Comparison of ENCODE assay signal across 22 cellular contexts in genomic region chr1:52668711-52669110, GRCh38. TPM values are rescaled to one million over a fixed set of nuclear protein-coding genes. Genes with fewer than 3 reads are reported as not detected.
DNase-seq lines count a peak whose midpoint lies in the region; ATAC-seq and TF ChIP-seq lines count a peak whose summit lies in the region.
"Had no signal": no experiment of that assay in that cellular context is flagged by ENCODE, and none has a peak within 500 bp of the region (broad histone marks: within the 10 kb centered on the region; RNA-seq: fewer than 3 reads in every experiment).

No MANE protein-coding gene starts in this region.

- CTCF ChIA-PET in RWPE1 (lab: Yijun Ruan, JAX), result interaction anchor here (1.7 kb wide), 1 partner anchor 17 kb away, joined by 4 read pairs; no protein-coding TSS in a partner anchor

- H3K4me1 Mint-ChIP-seq in T-helper 17 cell, result peaks cover 2% of the 10 kb centered on the region

- TF ChIP-seq CTCF in RWPE1 (conservative IDR thresholded peaks at IDR 0.05; ENCODE audit: low read depth) (no peak), fibroblast of the aortic adventitia (IDR thresholded peaks at IDR 0.05; ENCODE audit: insufficient read depth, low read length) (no peak)

- POLR2A ChIA-PET in RWPE1 (lab: Yijun Ruan, JAX; ENCODE audit: low non-redundant PET), result interaction anchor here (0.7 kb wide), 1 partner anchor 41 kb away, joined by 3 read pairs; no protein-coding TSS in a partner anchor

- no peaks in the 10 kb centered on the region for H3K9me3 ChIP-seq in skeletal muscle satellite cell (replicated peaks; ENCODE audit: low read length)
- no peaks in the 10 kb centered on the region for H3K9me3 ChIP-seq in T-helper 17 cell (ENCODE audit: control insufficient read depth, low read length, poor library complexity, severe bottlenecking)
- H3K9me3 ChIP-seq: esophagus squamous epithelium, thyroid gland had no signal

- H3K27ac ChIP-seq in RWPE1, result peak overlapping the region; percentile 72
- H3K27ac ChIP-seq: esophagus squamous epithelium, thyroid gland had no signal

- no peak for ATAC-seq in T-helper 17 cell
- ATAC-seq in HG02610 (IDR thresholded peaks at IDR 0.05; ENCODE audit: unreplicated experiment), result no peak
- ATAC-seq: left colon had no signal

- H3K4me3 ChIP-seq in fibroblast of the aortic adventitia (ENCODE audit: low read depth, low read length), result no peak overlapping the region
- no peak overlapping the region for H3K4me3 ChIP-seq in skeletal muscle satellite cell (ENCODE audit: low read length)
- H3K4me3 ChIP-seq: esophagus squamous epithelium, thyroid gland had no signal

- H3K36me3 Mint-ChIP-seq in T-helper 17 cell (ENCODE audit: low read depth), result peaks cover 2% of the 10 kb centered on the region

- H3K36me3 ChIP-seq in skeletal muscle satellite cell (ENCODE audit: insufficient read depth, low read length), result no peaks in the 10 kb centered on the region
- H3K36me3 ChIP-seq: esophagus squamous epithelium, thyroid gland had no signal

- H3K27ac Mint-ChIP-seq in T-helper 17 cell, result no peak overlapping the region
- H3K27ac Mint-ChIP-seq: T-helper 1 cell treated with Interleukin-12 subunit alpha and Interleukin-12 subunit beta and Interleukin-4 antibody, amounts not matched to agents 30 μg/mL and 1 μg/mL, for 36 hours had no signal

- H3K4me2 ChIP-seq in skeletal muscle satellite cell (ENCODE audit: low read length), result no peak overlapping the region

- peak overlapping the region; percentile 5 for H3K9ac ChIP-seq in skeletal muscle satellite cell (ENCODE audit: low read depth, low read length)

- H3K4me1 ChIP-seq in skeletal muscle satellite cell (ENCODE audit: control insufficient read depth, insufficient read depth, low read length), result peaks cover 29% of the 10 kb centered on the region
- H3K4me1 ChIP-seq: thyroid gland had no signal

- no peaks in the 10 kb centered on the region for H3K27me3 ChIP-seq in skeletal muscle satellite cell (ENCODE audit: control insufficient read depth, insufficient read depth, low read length)
- H3K27me3 ChIP-seq: thyroid gland had no signal

- DNase-seq in GM04504 (ENCODE audit: low read depth) (peak; percentile 22), RWPE1 (ENCODE audit: low spot score) (peak; percentile 71), fibroblast of the aortic adventitia (ENCODE audit: low read depth) (peak; percentile 28), T-helper 17 cell (no peak), DMS79 treated with DMSO at 0.1 percent for 48 hours (lab: John Stamatoyannopoulos, UW) (no peak)
- DNase-seq: activated CD4-positive, CD25-positive, alpha-beta regulatory T cell; activated gamma-delta T cell treated with Interleukin-2 at 50 U/mL for 16 hours; CD4-positive, CD25-positive, alpha-beta regulatory T cell; DMS79; esophagus squamous epithelium; KBM-7; left colon; NCI-H1105; NCI-H2227 treated with DMSO at 0.1 percent for 48 hours; Right ventricle myocardium superior; stimulated activated CD4-positive, alpha-beta T cell treated with anti-CD3 and anti-CD28 coated beads, Interleukin-4, amount 100 ng/mL, for 4 hours; thyroid gland had no signal

- no peaks in the 10 kb centered on the region for H3K27me3 Mint-ChIP-seq in T-helper 17 cell
- H3K27me3 Mint-ChIP-seq: CD4-positive, CD25-positive, alpha-beta regulatory T cell had no signal

- H3K4me3 Mint-ChIP-seq in T-helper 17 cell, result no peak overlapping the region
- H3K4me3 Mint-ChIP-seq: CD4-positive, CD25-positive, alpha-beta regulatory T cell; T-helper 1 cell treated with Interleukin-12 subunit alpha and Interleukin-12 subunit beta and Interleukin-4 antibody, amounts not matched to agents 30 μg/mL and 1 μg/mL, for 36 hours had no signal

RNA-seq across cellular contexts. Expression of gene COA7, which starts 29.4 kb away (rescaled TPM):
- 15.2 and 15.7 TPM in 2 replicates for total RNA-seq in fibroblast of the aortic adventitia (ENCODE audit: low replicate concordance)
- 17.5 and 20.0 TPM in 2 replicates for total RNA-seq in skeletal muscle satellite cell (2012; rRNA removed)
- 1 to 10 TPM; 1.9 to 3.9 TPM for total RNA-seq in T-helper 17 cell

RNA-seq across cellular contexts. Expression of gene SHISAL2A, which starts 35.7 kb away (rescaled TPM):
- total RNA-seq in fibroblast of the aortic adventitia (ENCODE audit: low replicate concordance), result not detected in 2 replicates
- not detected in 2 replicates for total RNA-seq in skeletal muscle satellite cell (2012; rRNA removed)
- total RNA-seq in T-helper 17 cell, result 10 to 100 TPM; 33.1 to 41.9 TPM
- total RNA-seq: dermis microvascular lymphatic vessel endothelial cell, omental fat pad, Right ventricle myocardium superior had no signal

RNA-seq across cellular contexts. Expression of gene ZYG11B, which starts 57.5 kb away (rescaled TPM):
- total RNA-seq in fibroblast of the aortic adventitia (ENCODE audit: low replicate concordance), result 36.7 and 59.7 TPM in 2 replicates
- total RNA-seq in skeletal muscle satellite cell (2012; rRNA removed), result 32.5 and 32.7 TPM in 2 replicates
- total RNA-seq in T-helper 17 cell, result 10 to 100 TPM; 13.5 to 16.8 TPM

Comparison
In these comparisons a context has a peak if more than half of its experiments do, and no peak if none do; other contexts are left out.
1. DNase-seq: peak in GM04504 (single experiment), RWPE1 (single experiment) and fibroblast of the aortic adventitia (single experiment); none in T-helper 17 cell (0 of 3) and DMS79 treated with DMSO at 0.1 percent for 48 hours (single experiment).
2. RNA of gene SHISAL2A, which starts 35.7 kb away (total RNA-seq): 33.1 to 41.9 TPM in T-helper 17 cell; not detected in fibroblast of the aortic adventitia; every median in the first group is over 10 times any median in the second.